ENCODE assay signal across 1 cellular context in genomic region chr4:7663075-7663541, GRCh38.
TF ChIP-seq lines count a peak whose summit lies in the region.

No MANE protein-coding gene starts in this region.

TF ChIP-seq in liver, 16 proteins besides CTCF, POLR2A, EP300 and RAD21 (continued from another document):
- TF ChIP-seq ZBTB33 (IDR thresholded peaks at IDR 0.05) = no peak
- TF ChIP-seq FOXA1 (IDR thresholded peaks at IDR 0.05) = no peak
- TF ChIP-seq EGR1 (IDR thresholded peaks at IDR 0.05; ENCODE audit: low read depth in 2 of 2) = no peak
- TF ChIP-seq, protein P1, sequence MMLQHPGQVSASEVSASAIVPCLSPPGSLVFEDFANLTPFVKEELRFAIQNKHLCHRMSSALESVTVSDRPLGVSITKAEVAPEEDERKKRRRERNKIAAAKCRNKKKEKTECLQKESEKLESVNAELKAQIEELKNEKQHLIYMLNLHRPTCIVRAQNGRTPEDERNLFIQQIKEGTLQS (IDR thresholded peaks at IDR 0.05) = no peak
- no peak for TF ChIP-seq SP1 (IDR thresholded peaks at IDR 0.05)
